In the genomic region with DNA sequence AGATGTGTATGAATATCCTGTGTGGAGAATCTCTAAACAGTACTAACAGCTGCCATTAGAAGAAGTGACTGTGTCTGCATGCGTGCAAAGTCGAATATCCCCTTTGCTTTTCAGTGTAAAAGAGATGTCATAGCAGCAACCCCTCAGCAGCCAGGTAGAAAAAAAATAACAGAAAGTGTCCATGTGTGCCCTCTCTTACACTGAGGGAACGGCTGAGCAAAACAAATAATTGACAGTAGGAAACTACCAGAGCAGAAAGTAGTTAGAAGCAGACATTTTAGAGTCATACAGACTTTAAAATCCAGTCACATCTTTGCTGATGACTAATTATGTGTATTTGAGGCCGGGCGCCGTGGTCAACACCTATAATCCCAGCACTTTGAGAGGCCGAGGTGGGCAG, we compare ENCODE assay signal across 14 cellular contexts.
DNase-seq lines count a peak whose midpoint lies in the region; ATAC-seq and TF ChIP-seq lines count a peak whose summit lies in the region.
"Had no signal": no experiment of that assay in that cellular context is flagged by ENCODE, and none has a peak within 500 bp of the region (broad histone marks: within the 10 kb centered on the region; RNA-seq: fewer than 3 reads in every experiment).

No MANE protein-coding gene starts in this region.

- H3K9me3 ChIP-seq in GM23248 (ENCODE audit: low read depth) (no peaks in the 10 kb centered on the region), OCI-LY1 (ENCODE audit: low read length) (peaks cover 5% of the 10 kb centered on the region; the same call in 1 of the 2 replicates), endocrine pancreas (ENCODE audit: control insufficient read depth, low read length) (no peaks in the 10 kb centered on the region)
- H3K9me3 ChIP-seq: A549, BE2C, HAP-1 had no signal

- TF ChIP-seq CTCF in OCI-LY1 (IDR thresholded peaks at IDR 0.05; ENCODE audit: low read length) = no peak

- ATAC-seq in GM21786 (IDR thresholded peaks at IDR 0.05; ENCODE audit: unreplicated experiment) (no peak), GM18511 (IDR thresholded peaks at IDR 0.05; ENCODE audit: unreplicated experiment) (no peak)
- ATAC-seq: A549, K562 had no signal

- no peaks in the 10 kb centered on the region for H3K79me2 ChIP-seq in GM23248 (ENCODE audit: insufficient read depth)
- no peaks in the 10 kb centered on the region for H3K79me2 ChIP-seq in OCI-LY1 (ENCODE audit: insufficient read depth, low read length)

- H3K27me3 ChIP-seq in GM23248 (replicated peaks; ENCODE audit: insufficient read depth) = no peaks in the 10 kb centered on the region
- H3K27me3 ChIP-seq in OCI-LY1 (ENCODE audit: insufficient read depth, low read length) = no peaks in the 10 kb centered on the region
- no peaks in the 10 kb centered on the region for H3K27me3 ChIP-seq in endocrine pancreas (ENCODE audit: control insufficient read depth, insufficient read depth, low read length)
- H3K27me3 ChIP-seq: BE2C had no signal

- no peak for DNase-seq in GM23248
- DNase-seq in DMS53 (lab: John Stamatoyannopoulos, UW) = no peak
- DNase-seq: BE2C; CD4-positive, alpha-beta memory T cell; DMS79 treated with DMSO at 0.1 percent for 48 hours; EL had no signal

- no peaks in the 10 kb centered on the region for H3K36me3 ChIP-seq in GM23248 (ENCODE audit: low read depth)
- H3K36me3 ChIP-seq in OCI-LY1 (ENCODE audit: insufficient read depth, low read length) = no peaks in the 10 kb centered on the region
- no peaks in the 10 kb centered on the region for H3K36me3 ChIP-seq in endocrine pancreas (ENCODE audit: control insufficient read depth, insufficient read depth, low read length)
- H3K36me3 ChIP-seq: BE2C, HAP-1 had no signal

- H3K4me1 ChIP-seq in GM23248 (ENCODE audit: insufficient read depth) = no peaks in the 10 kb centered on the region
- H3K4me1 ChIP-seq in OCI-LY1 (ENCODE audit: insufficient read depth, low read length, severe bottlenecking) = peaks cover 42% of the 10 kb centered on the region
- peaks cover 9% of the 10 kb centered on the region for H3K4me1 ChIP-seq in endocrine pancreas (ENCODE audit: control insufficient read depth, insufficient read depth, low read length)
- H3K4me1 ChIP-seq: A549, BE2C, HAP-1 had no signal

- H4K20me1 ChIP-seq in GM23248 (ENCODE audit: insufficient read depth) (no peaks in the 10 kb centered on the region), OCI-LY1 (ENCODE audit: insufficient read depth, low read length) (no peaks in the 10 kb centered on the region)

- 48 to 54% methylated on average over 7 of the region's 7 CpGs for WGBS in GM23248 (ENCODE audit: low coverage in 1 of 2, low lambda C conversion rate in 2 of 2, missing lambda C conversion rate in 2 of 2), 2 experiments

- H3K4me3 ChIP-seq in GM23248 (no peak overlapping the region), OCI-LY1 (ENCODE audit: low read depth, low read length, poor library complexity, severe bottlenecking) (no peak overlapping the region), endocrine pancreas (ENCODE audit: control insufficient read depth, insufficient read depth, low read length) (peak overlapping the region; percentile 20)
- H3K4me3 ChIP-seq: A549, HAP-1, K562 had no signal

- in situ Hi-C loops in GM23248 (cut with MboI) = no loop called here

- H3K9me2 ChIP-seq in GM23248 (ENCODE audit: insufficient read depth) = no peaks in the 10 kb centered on the region
- no peaks in the 10 kb centered on the region for H3K9me2 ChIP-seq in OCI-LY1 (ENCODE audit: low read depth, low read length)

- H2AFZ ChIP-seq in GM23248 = peak overlapping the region; percentile 32; the same call in 1 of the 2 replicates
- H2AFZ ChIP-seq in OCI-LY1 (ENCODE audit: low read length) = peak overlapping the region; percentile 2

- H3K27ac ChIP-seq in GM23248 (no peak overlapping the region), OCI-LY1 (ENCODE audit: low read depth, low read length, poor library complexity, severe bottlenecking) (peak overlapping the region; percentile 40)
- H3K27ac ChIP-seq: A549, C4-2B had no signal

- H3K4me2 ChIP-seq in GM23248 (ENCODE audit: unreplicated experiment) (no peak overlapping the region), OCI-LY1 (ENCODE audit: low read length) (peak overlapping the region; percentile 13; the same call in 1 of the 2 replicates)
- H3K4me2 ChIP-seq: A549 had no signal

- no peak overlapping the region for H3K9ac ChIP-seq in GM23248
- no peak overlapping the region; the same call in 1 of the 2 replicates for H3K9ac ChIP-seq in OCI-LY1 (ENCODE audit: low read length)
- no peak overlapping the region for H3K9ac ChIP-seq in endocrine pancreas (ENCODE audit: control insufficient read depth, insufficient read depth, low read length)

- no peaks in the 10 kb centered on the region for H3F3A ChIP-seq in GM23248 (ENCODE audit: insufficient read depth)
- H3F3A ChIP-seq in OCI-LY1 (ENCODE audit: insufficient read depth, low read length) = no peaks in the 10 kb centered on the region
